ENCODE assay signal across 8 cellular contexts in genomic region chr11:134261626-134262488, GRCh38. TPM values are rescaled to one million over a fixed set of nuclear protein-coding genes. Genes with fewer than 3 reads are reported as not detected.
A peak's percentile ranks its signal among the peaks of the same experiment; 100 is the strongest.
DNase-seq lines count a peak whose midpoint lies in the region; ATAC-seq, FAIRE-seq and TF ChIP-seq lines count a peak whose summit lies in the region.

No MANE protein-coding gene starts in this region.

- DNase-seq in AG08396 (ENCODE audit: low spot score) (peak; percentile 45), DND-41 (peak; percentile 57), NCI-H526 treated with DMSO at 0.1 percent for 48 hours (lab: John Stamatoyannopoulos, UW) (peak; percentile 27), GM12878 (ENCODE audit: low read depth, low spot score) (no peak), neural crest cell (ENCODE audit: low read depth, low spot score) (no peak), thyroid gland (no peak), MG63 (no peak)

- H3K9me3 ChIP-seq in DND-41 (ENCODE audit: insufficient read depth, low read length, severe bottlenecking) (no peaks in the 10 kb centered on the region), GM12878 (replicated peaks; ENCODE audit: control insufficient read depth, insufficient read depth, low read length) (no peaks in the 10 kb centered on the region), thyroid gland (no peaks in the 10 kb centered on the region), MG63 (no peaks in the 10 kb centered on the region)

- SMC1A ChIA-PET in GM12878 (lab: Charles Lee; ENCODE audit: uncharacterized antibody, unreplicated experiment) = interaction anchor here (1.0 to 2.0 kb wide), 4 partner anchors 12 to 55 kb away, joined by 3 to 5 read pairs (median 3); no protein-coding TSS in a partner anchor

- H3K4me3 Mint-ChIP-seq in neural crest cell = no peak overlapping the region

- no peak overlapping the region for H3K27ac Mint-ChIP-seq in neural crest cell (ENCODE audit: unreplicated experiment)

- no peak for FAIRE-seq in GM12878 (lab: Jason Lieb, UNC)

- RAD21 ChIA-PET in GM12878 (lab: Charles Lee; ENCODE audit: unreplicated experiment) = no interaction called here

- BruUV-seq in GM12878 (replicated peaks; lab: Mats Ljungman, UMichigan) = no TSS peak

- H3K4me2 ChIP-seq in DND-41 (ENCODE audit: insufficient read depth, low read length) (no peak overlapping the region), GM12878 (ENCODE audit: control insufficient read depth, insufficient read depth) (no peak overlapping the region)

- intact Hi-C loops in GM12878 (cut with micrococcal nuclease; ENCODE audit: unreplicated experiment) (no loop called here), thyroid gland (cut with DNase I) (no loop called here)

- H3K36me3 Mint-ChIP-seq in neural crest cell (ENCODE audit: low read depth) = peaks cover 5% of the 10 kb centered on the region

- TF ChIP-seq CTCF in DND-41 (IDR thresholded peaks at IDR 0.05; ENCODE audit: borderline replicate concordance, extremely low read depth, low read length, poor library complexity, severe bottlenecking) (peak; percentile 78), GM12878 (IDR thresholded peaks at IDR 0.05 in 2 of 3, conservative IDR thresholded peaks at IDR 0.05 in 1 of 3; ENCODE audit: control insufficient read depth in 2 of 3, extremely low read depth in 1 of 3, insufficient read depth in 1 of 3, low read depth in 3 of 3, low read length in 3 of 3) (peak; percentile 51 to 67 (median 62)), neural crest cell (conservative IDR thresholded peaks at IDR 0.05) (peak; percentile 61), thyroid gland (IDR thresholded peaks at IDR 0.05) (peak in 1 of 6 experiments; percentile 29)

- H3K27ac ChIP-seq in DND-41 (ENCODE audit: low read length) (peak overlapping the region; percentile 37; the same call in 1 of the 2 replicates), GM12878 (ENCODE audit: control insufficient read depth, insufficient read depth) (no peak overlapping the region), thyroid gland (no peak overlapping the region)

- H3K9me3 Mint-ChIP-seq in neural crest cell = no peaks in the 10 kb centered on the region

- no peak for TF ChIP-seq EP300 in GM12878 (IDR thresholded peaks at IDR 0.05; ENCODE audit: borderline replicate concordance in 1 of 2, control insufficient read depth in 1 of 2, low read depth in 2 of 2, low read length in 2 of 2)

- H3K36me3 ChIP-seq in DND-41 (ENCODE audit: insufficient read depth, low read length) = peaks cover 69% of the 10 kb centered on the region
- peaks cover 0 to 3% of the 10 kb centered on the region in 2 experiments; a peak in 1 of 4 replicates for H3K36me3 ChIP-seq in GM12878 (ENCODE audit: control insufficient read depth in 2 of 2, insufficient read depth in 2 of 2, low read length in 1 of 2)
- peaks cover 40 to 48% of the 10 kb centered on the region in 2 donors for H3K36me3 ChIP-seq in thyroid gland
- no peaks in the 10 kb centered on the region; the same call in none of the 2 replicates for H3K36me3 ChIP-seq in MG63

- H3K79me2 ChIP-seq in DND-41 (ENCODE audit: insufficient read depth, low read length) (peaks cover 14% of the 10 kb centered on the region; the same call in 1 of the 2 replicates), GM12878 (ENCODE audit: control insufficient read depth, insufficient read depth, low read length) (no peaks in the 10 kb centered on the region)

- H4K20me1 ChIP-seq in DND-41 (ENCODE audit: insufficient read depth, low read length) (peaks cover 12% of the 10 kb centered on the region; the same call in 1 of the 2 replicates), GM12878 (ENCODE audit: control insufficient read depth, insufficient read depth) (no peaks in the 10 kb centered on the region)

- WGBS in GM12878 (ENCODE audit: insufficient coverage, insufficient replicate concordance, low lambda C conversion rate, missing lambda C conversion rate) = 91% methylated on average over 14 of the region's 14 CpGs
- WGBS in thyroid gland, 2 donors = 88 to 92% methylated on average over 14 of the region's 14 CpGs

- TF ChIP-seq POLR2A in GM12878 (IDR thresholded peaks at IDR 0.05; ENCODE audit: low read depth, low read length) (no peak), thyroid gland (IDR thresholded peaks at IDR 0.05) (no peak)

- no peaks in the 10 kb centered on the region for H3K4me1 Mint-ChIP-seq in neural crest cell

- H3K27me3 ChIP-seq in DND-41 (ENCODE audit: insufficient read depth, low read length, poor library complexity) = no peaks in the 10 kb centered on the region
- H3K27me3 ChIP-seq in GM12878 (replicated peaks in 1 of 2; ENCODE audit: control insufficient read depth in 2 of 2, insufficient read depth in 2 of 2, low read length in 1 of 2) = no peaks in the 10 kb centered on the region
- no peaks in the 10 kb centered on the region for H3K27me3 ChIP-seq in thyroid gland
- no peaks in the 10 kb centered on the region for H3K27me3 ChIP-seq in MG63

- H3K4me1 ChIP-seq in DND-41 (ENCODE audit: insufficient read depth, low read length) (peaks cover 22% of the 10 kb centered on the region), GM12878 (ENCODE audit: control insufficient read depth, insufficient read depth, low read length) (peaks cover 3% of the 10 kb centered on the region), thyroid gland (peaks cover 0 to 26% of the 10 kb centered on the region in 2 donors)

- no peak overlapping the region for H3K9ac ChIP-seq in DND-41 (ENCODE audit: low read depth, low read length)
- no peak overlapping the region for H3K9ac ChIP-seq in GM12878 (ENCODE audit: control insufficient read depth, insufficient read depth, low read length)

- CTCF ChIA-PET in GM12878 (lab: Yijun Ruan, JAX) = interaction anchor here (0.6 to 3.5 kb wide), 11 partner anchors 8 to 1550 kb away, joined by 3 to 15 read pairs (median 4); partner anchors contain the start of genes ACAD8, NCAPD3, THYN1 and VPS26B

- ATAC-seq in DND-41 (ENCODE audit: insufficient read depth, low read depth) = peak; percentile 81
- ATAC-seq in GM12878 = peak; percentile 83
- no peak for ATAC-seq in esophagus mucosa

- in situ Hi-C loops in GM12878 (cut with MboI) = no loop called here

- H2AFZ ChIP-seq in DND-41 (ENCODE audit: low read depth, low read length) (no peak overlapping the region), GM12878 (ENCODE audit: control insufficient read depth, low read depth, low read length) (no peak overlapping the region)

- H3K4me3 ChIP-seq in DND-41 (ENCODE audit: low read depth in 1 of 2, low read length in 2 of 2) = no peak overlapping the region
- no peak overlapping the region for H3K4me3 ChIP-seq in GM12878
- no peak overlapping the region for H3K4me3 ChIP-seq in thyroid gland (replicated peaks in 1 of 3)
- no peak overlapping the region for H3K4me3 ChIP-seq in MG63

- POLR2A ChIA-PET in GM12878 (lab: Charles Lee) = interaction anchor here (1.0 kb wide), 1 partner anchor 13 kb away, joined by 3 read pairs; no protein-coding TSS in a partner anchor

- H3K27me3 Mint-ChIP-seq in neural crest cell (ENCODE audit: low read depth) = peaks cover 2% of the 10 kb centered on the region

- TF ChIP-seq RAD21 in GM12878 (IDR thresholded peaks at IDR 0.05; ENCODE audit: insufficient read depth, low read depth, low read length) = peak; percentile 66

RNA-seq across cellular contexts. Expression of gene ACAD8, which starts 8.5 kb away (rescaled TPM):
- total RNA-seq in GM12878 (2013; cell fraction: nucleolus; rRNA removed) = 44.7 and 48.6 TPM in 2 replicates
- total RNA-seq in GM12878 (2014; rRNA removed) (22.7 and 23.4 TPM in 2 replicates), GM12878 (2014; rRNA removed; fragmentation: Illumina TruSeq; extraction: Trizol) (15.7 and 17.2 TPM in 2 replicates), GM12878 (2021) (19.5 and 19.9 TPM in 2 replicates), neural crest cell (28.5 and 28.7 TPM in 2 replicates), esophagus mucosa (13.9 TPM), thyroid gland (100 to 1,000 TPM in 1 of 4 donors, 10 to 100 TPM in 3; 57.2 to 130 (median 73.2) TPM)
- polyA plus RNA-seq in GM12878 (2011; ENCODE audit: low read depth) = 10.6 TPM
- polyA plus RNA-seq in GM12878 (2011; rRNA removed) (22.0 and 24.7 TPM in 2 replicates), GM12878 (2014; fragmentation: Illumina TruSeq; extraction: Trizol) (20.9 and 25.0 TPM in 2 replicates), GM12878 (2014; fragmentation: Nextera tagmentation; extraction: Ambion mirVana) (10 to 100 TPM in 1 of 2 experiments, 1 to 10 TPM in 1; 9.9 to 12.8 TPM), GM12878 (2014; rRNA removed) (25.3 and 28.8 TPM in 2 replicates), GM12878 (2016; fragmentation: Nextera tagmentation; extraction: Ambion mirVana) (10 to 100 TPM; 31.3 to 34.8 TPM)
- 20.2 and 22.7 TPM in 2 replicates for polyA plus RNA-seq in GM12878 (2011; cell fraction: cytosol; rRNA removed)
- polyA plus RNA-seq in GM12878 (2011; cell fraction: nucleus; rRNA removed) = 92.8 and 96.6 TPM in 2 replicates
- 13.2 and 15.5 TPM in 2 replicates for polyA plus RNA-seq in GM12878 (2012)
- 12.7 and 16.2 TPM in 2 replicates for polyA minus RNA-seq in GM12878 (2011; rRNA and poly(A)+ RNA removed)
- polyA minus RNA-seq in GM12878 (2011; cell fraction: cytosol; rRNA and poly(A)+ RNA removed) = 4.1 and 4.9 TPM in 2 replicates
- polyA minus RNA-seq in GM12878 (2011; cell fraction: nucleus; rRNA and poly(A)+ RNA removed) = 20.9 and 26.7 TPM in 2 replicates
- 12.3 and 14.9 TPM in 2 replicates for total RNA-seq in MG63 (2014; rRNA removed; shearing (Covaris generic); ENCODE audit: low replicate concordance)

RNA-seq across cellular contexts. Expression of gene THYN1, which starts 8.7 kb away (rescaled TPM):
- 32.7 and 34.9 TPM in 2 replicates for total RNA-seq in GM12878 (2013; cell fraction: nucleolus; rRNA removed)
- total RNA-seq in GM12878 (2014; rRNA removed) = 64.9 and 70.7 TPM in 2 replicates
- total RNA-seq in GM12878 (2014; rRNA removed; fragmentation: Illumina TruSeq; extraction: Trizol) = 86.9 and 92.4 TPM in 2 replicates
- 45.7 and 45.9 TPM in 2 replicates for total RNA-seq in GM12878 (2021)
- 56.7 TPM for polyA plus RNA-seq in GM12878 (2011; ENCODE audit: low read depth)
- polyA plus RNA-seq in GM12878 (2011; rRNA removed) = 70.9 and 73.8 TPM in 2 replicates
- 55.6 and 56.6 TPM in 2 replicates for polyA plus RNA-seq in GM12878 (2011; cell fraction: cytosol; rRNA removed)
- polyA plus RNA-seq in GM12878 (2011; cell fraction: nucleus; rRNA removed) = 57.5 and 74.9 TPM in 2 replicates
- polyA plus RNA-seq in GM12878 (2012) = 47.8 and 49.2 TPM in 2 replicates
- 100 and 112 TPM in 2 replicates for polyA plus RNA-seq in GM12878 (2014; fragmentation: Illumina TruSeq; extraction: Trizol)
- polyA plus RNA-seq in GM12878 (2014; fragmentation: Nextera tagmentation; extraction: Ambion mirVana) = 100 to 1,000 TPM; 212 to 221 TPM
- polyA plus RNA-seq in GM12878 (2014; rRNA removed) = 61.2 and 67.0 TPM in 2 replicates
- polyA plus RNA-seq in GM12878 (2016; fragmentation: Nextera tagmentation; extraction: Ambion mirVana) = 100 to 1,000 TPM; 127 to 132 TPM
- polyA minus RNA-seq in GM12878 (2011; rRNA and poly(A)+ RNA removed) = 48.3 and 50.3 TPM in 2 replicates
- polyA minus RNA-seq in GM12878 (2011; cell fraction: cytosol; rRNA and poly(A)+ RNA removed) = 13.5 and 25.5 TPM in 2 replicates
- polyA minus RNA-seq in GM12878 (2011; cell fraction: nucleus; rRNA and poly(A)+ RNA removed) = 16.1 and 17.3 TPM in 2 replicates
- total RNA-seq in neural crest cell = 62.5 and 62.6 TPM in 2 replicates
- 20.0 TPM for total RNA-seq in esophagus mucosa
- total RNA-seq in thyroid gland = 10 to 100 TPM; 42.4 to 77.9 (median 63.8) TPM
- total RNA-seq in MG63 (2014; rRNA removed; shearing (Covaris generic); ENCODE audit: low replicate concordance) = 32.7 and 43.3 TPM in 2 replicates

RNA-seq across cellular contexts. Expression of gene GLB1L3, which starts 14.3 kb away (rescaled TPM):
- 0.12 and 0.17 TPM in 2 replicates for total RNA-seq in GM12878 (2013; cell fraction: nucleolus; rRNA removed)
- total RNA-seq in GM12878 (2014; rRNA removed) (0.90 and 1.3 TPM in 2 replicates), GM12878 (2014; rRNA removed; fragmentation: Illumina TruSeq; extraction: Trizol) (0.94 and 1.1 TPM in 2 replicates), GM12878 (2021) (1.3 and 1.9 TPM in 2 replicates), neural crest cell (0.14 and 0.28 TPM in 2 replicates), esophagus mucosa (not detected), thyroid gland (1 to 10 TPM in 2 of 4 donors, under 1 TPM in 2; 0.63 to 2.0 (median 0.94) TPM)
- polyA plus RNA-seq in GM12878 (2011; ENCODE audit: low read depth) = 0.47 TPM
- polyA plus RNA-seq in GM12878 (2011; rRNA removed) (not detected in 2 replicates), GM12878 (2014; fragmentation: Illumina TruSeq; extraction: Trizol) (0.90 and 1.9 TPM in 2 replicates), GM12878 (2014; fragmentation: Nextera tagmentation; extraction: Ambion mirVana) (under 1 TPM; 0.53 to 0.63 TPM), GM12878 (2014; rRNA removed) (1.9 and 2.0 TPM in 2 replicates), GM12878 (2016; fragmentation: Nextera tagmentation; extraction: Ambion mirVana) (1 to 10 TPM; 2.5 to 2.9 TPM)
- polyA plus RNA-seq in GM12878 (2011; cell fraction: cytosol; rRNA removed) = not detected in 2 replicates
- not detected in 2 replicates for polyA plus RNA-seq in GM12878 (2011; cell fraction: nucleus; rRNA removed)
- 0.21 and 0.35 TPM in 2 replicates for polyA plus RNA-seq in GM12878 (2012)
- not detected in 2 replicates for polyA minus RNA-seq in GM12878 (2011; rRNA and poly(A)+ RNA removed)
- polyA minus RNA-seq in GM12878 (2011; cell fraction: cytosol; rRNA and poly(A)+ RNA removed) = not detected in 2 replicates
- not detected in 2 replicates for polyA minus RNA-seq in GM12878 (2011; cell fraction: nucleus; rRNA and poly(A)+ RNA removed)
- not detected in 2 replicates for total RNA-seq in MG63 (2014; rRNA removed; shearing (Covaris generic); ENCODE audit: low replicate concordance)

RNA-seq across cellular contexts. Expression of gene VPS26B, which starts 37.4 kb away (rescaled TPM):
- total RNA-seq in GM12878 (2013; cell fraction: nucleolus; rRNA removed) = 33.4 and 35.0 TPM in 2 replicates
- 13.6 and 15.9 TPM in 2 replicates for total RNA-seq in GM12878 (2014; rRNA removed)
- total RNA-seq in GM12878 (2014; rRNA removed; fragmentation: Illumina TruSeq; extraction: Trizol) = 10.0 and 10.1 TPM in 2 replicates
- 16.6 and 20.6 TPM in 2 replicates for total RNA-seq in GM12878 (2021)
- polyA plus RNA-seq in GM12878 (2011; ENCODE audit: low read depth) = 9.5 TPM
- polyA plus RNA-seq in GM12878 (2011; rRNA removed) = 25.1 and 26.9 TPM in 2 replicates
- polyA plus RNA-seq in GM12878 (2011; cell fraction: cytosol; rRNA removed) = 21.9 and 24.3 TPM in 2 replicates
- 55.0 and 56.1 TPM in 2 replicates for polyA plus RNA-seq in GM12878 (2011; cell fraction: nucleus; rRNA removed)
- polyA plus RNA-seq in GM12878 (2012) = 16.3 and 18.2 TPM in 2 replicates
- polyA plus RNA-seq in GM12878 (2014; fragmentation: Illumina TruSeq; extraction: Trizol) = 15.7 and 16.4 TPM in 2 replicates
- 1 to 10 TPM; 1.6 to 2.7 TPM for polyA plus RNA-seq in GM12878 (2014; fragmentation: Nextera tagmentation; extraction: Ambion mirVana)
- polyA plus RNA-seq in GM12878 (2014; rRNA removed) = 13.0 and 16.1 TPM in 2 replicates
- polyA plus RNA-seq in GM12878 (2016; fragmentation: Nextera tagmentation; extraction: Ambion mirVana) = 10 to 100 TPM in 1 of 2 experiments, 1 to 10 TPM in 1; 3.1 to 14.9 TPM
- 29.5 and 32.8 TPM in 2 replicates for polyA minus RNA-seq in GM12878 (2011; rRNA and poly(A)+ RNA removed)
- 9.3 and 9.9 TPM in 2 replicates for polyA minus RNA-seq in GM12878 (2011; cell fraction: cytosol; rRNA and poly(A)+ RNA removed)
- 17.3 and 25.4 TPM in 2 replicates for polyA minus RNA-seq in GM12878 (2011; cell fraction: nucleus; rRNA and poly(A)+ RNA removed)
- total RNA-seq in neural crest cell = 45.6 and 47.8 TPM in 2 replicates
- total RNA-seq in esophagus mucosa = 24.1 TPM
- total RNA-seq in thyroid gland = 10 to 100 TPM; 40.8 to 51.3 (median 44.4) TPM
- 33.0 and 37.6 TPM in 2 replicates for total RNA-seq in MG63 (2014; rRNA removed; shearing (Covaris generic); ENCODE audit: low replicate concordance)

RNA-seq across cellular contexts. Expression of gene NCAPD3, which starts 38.1 kb away (rescaled TPM):
- 128 and 132 TPM in 2 replicates for total RNA-seq in GM12878 (2013; cell fraction: nucleolus; rRNA removed)
- total RNA-seq in GM12878 (2014; rRNA removed) (38.2 and 44.6 TPM in 2 replicates), GM12878 (2014; rRNA removed; fragmentation: Illumina TruSeq; extraction: Trizol) (45.9 and 47.1 TPM in 2 replicates), GM12878 (2021) (54.6 and 56.6 TPM in 2 replicates), neural crest cell (53.6 and 53.8 TPM in 2 replicates), esophagus mucosa (13.1 TPM), thyroid gland (10 to 100 TPM; 17.5 to 31.4 (median 21.9) TPM)
- polyA plus RNA-seq in GM12878 (2011; ENCODE audit: low read depth) = 17.0 TPM
- polyA plus RNA-seq in GM12878 (2011; rRNA removed) (49.3 and 58.2 TPM in 2 replicates), GM12878 (2014; fragmentation: Illumina TruSeq; extraction: Trizol) (47.9 and 52.5 TPM in 2 replicates), GM12878 (2014; fragmentation: Nextera tagmentation; extraction: Ambion mirVana) (10 to 100 TPM; 14.9 to 17.5 TPM), GM12878 (2014; rRNA removed) (45.2 and 51.8 TPM in 2 replicates), GM12878 (2016; fragmentation: Nextera tagmentation; extraction: Ambion mirVana) (10 to 100 TPM; 48.4 to 51.0 TPM)
- 47.3 and 55.5 TPM in 2 replicates for polyA plus RNA-seq in GM12878 (2011; cell fraction: cytosol; rRNA removed)
- polyA plus RNA-seq in GM12878 (2011; cell fraction: nucleus; rRNA removed) = 146 and 171 TPM in 2 replicates
- polyA plus RNA-seq in GM12878 (2012) = 22.8 and 31.9 TPM in 2 replicates
- 72.6 and 80.8 TPM in 2 replicates for polyA minus RNA-seq in GM12878 (2011; rRNA and poly(A)+ RNA removed)
- polyA minus RNA-seq in GM12878 (2011; cell fraction: cytosol; rRNA and poly(A)+ RNA removed) = 29.9 and 37.0 TPM in 2 replicates
- polyA minus RNA-seq in GM12878 (2011; cell fraction: nucleus; rRNA and poly(A)+ RNA removed) = 64.7 and 112 TPM in 2 replicates
- 34.4 and 43.9 TPM in 2 replicates for total RNA-seq in MG63 (2014; rRNA removed; shearing (Covaris generic); ENCODE audit: low replicate concordance)

Comparison
In these comparisons a context has a peak if more than half of its experiments do, and no peak if none do; other contexts are left out.
1. DNase-seq: peak in AG08396 (single experiment), DND-41 (single experiment) and NCI-H526 treated with DMSO at 0.1 percent for 48 hours (single experiment); none in GM12878 (single experiment), neural crest cell (single experiment), thyroid gland (0 of 2) and MG63 (single experiment).